Comparison of ENCODE assay signal across 8 cellular contexts in genomic region chr1:7679873-7680790, GRCh38.
DNase-seq lines count a peak whose midpoint lies in the region; ATAC-seq, FAIRE-seq and TF ChIP-seq lines count a peak whose summit lies in the region.

No MANE protein-coding gene starts in this region.

- peaks cover 12 to 26% (median 19%) of the 10 kb centered on the region in 3 donors for H3K27me3 Mint-ChIP-seq in CD14-positive monocyte (ENCODE audit: low read depth in 3 of 3)

- no peak for FAIRE-seq in kidney (lab: Jason Lieb, UNC)

- intact Hi-C loops in CD14-positive monocyte (cut with micrococcal nuclease), result no loop called here
- intact Hi-C loops in kidney (cut with DNase I), result no loop called here
- intact Hi-C loops in spleen (cut with DNase I; ENCODE audit: low total_unique reads), result no loop called here

- H3K27ac Mint-ChIP-seq in CD14-positive monocyte, result no peak overlapping the region

- WGBS in spleen, 5 donors, result 1 to 4% (median 2%) methylated on average over 17 to 81 of the region's 81 CpGs

- no peak for DNase-seq in CD14-positive monocyte (ENCODE audit: low spot score)
- peak; percentile 36 for DNase-seq in KG1 (lab: John Stamatoyannopoulos, UW)
- peak; percentile 73 for DNase-seq in WERI-Rb-1
- DNase-seq in central memory CD4-positive, alpha-beta T cell, result peak; percentile 43
- peak; percentile 82 for DNase-seq in kidney
- peak; percentile 86 for DNase-seq in spleen

- no peaks in the 10 kb centered on the region for H3K36me3 Mint-ChIP-seq in CD14-positive monocyte

- no peak for ATAC-seq in GM19351 (IDR thresholded peaks at IDR 0.05; ENCODE audit: unreplicated experiment)
- no peak for ATAC-seq in GM21367 (IDR thresholded peaks at IDR 0.05; ENCODE audit: unreplicated experiment)

- peak overlapping the region; percentile 58 for H3K4me3 ChIP-seq in WERI-Rb-1 (ENCODE audit: low read depth, low read length)
- H3K4me3 ChIP-seq in kidney (ENCODE audit: low read length in 2 of 2), result peak overlapping the region; percentile 28 to 61
- peak overlapping the region; percentile 61 to 81 (median 69) for H3K4me3 ChIP-seq in spleen

- H3K27me3 ChIP-seq in WERI-Rb-1 (ENCODE audit: insufficient read depth, low read depth, severe bottlenecking) (no peaks in the 10 kb centered on the region), spleen (replicated peaks in 1 of 7) (peaks cover 0 to 35% (median 7%) of the 10 kb centered on the region in 7 donors)

- H3K4me3 Mint-ChIP-seq in CD14-positive monocyte, result peak overlapping the region; percentile 82 to 89

- H3K27ac ChIP-seq in WERI-Rb-1 (peak overlapping the region; percentile 99), kidney (ENCODE audit: low read depth in 2 of 2, low read length in 2 of 2) (no peak overlapping the region), spleen (peak overlapping the region; percentile 47 to 87 (median 73))

- TF ChIP-seq POLR2A in spleen (IDR thresholded peaks at IDR 0.05), result peak in 1 of 3 donors; percentile 8

- H3K4me1 ChIP-seq in kidney (ENCODE audit: control insufficient read depth in 1 of 2, insufficient read depth in 1 of 2, low read depth in 1 of 2, low read length in 2 of 2), result no peaks in the 10 kb centered on the region
- H3K4me1 ChIP-seq in spleen, result peaks cover 5 to 30% (median 22%) of the 10 kb centered on the region in 6 donors

- H3K9me3 ChIP-seq in WERI-Rb-1 (ENCODE audit: severe bottlenecking) (no peaks in the 10 kb centered on the region), kidney (ENCODE audit: control insufficient read depth in 1 of 2, low read length in 2 of 2) (no peaks in the 10 kb centered on the region), spleen (no peaks in the 10 kb centered on the region)

- H3K36me3 ChIP-seq in WERI-Rb-1 (no peaks in the 10 kb centered on the region), kidney (ENCODE audit: control insufficient read depth in 1 of 2, insufficient read depth in 2 of 2, low read length in 2 of 2) (no peaks in the 10 kb centered on the region), spleen (no peaks in the 10 kb centered on the region)

- peaks cover 2% of the 10 kb centered on the region for H3K4me1 Mint-ChIP-seq in CD14-positive monocyte

- TF ChIP-seq CTCF in CD14-positive monocyte (IDR thresholded peaks at IDR 0.05) (no peak), WERI-Rb-1 (IDR thresholded peaks at IDR 0.05; ENCODE audit: low read depth, low read length) (no peak), kidney (IDR thresholded peaks at IDR 0.05; ENCODE audit: borderline replicate concordance, extremely low read depth, insufficient read depth) (no peak), spleen (IDR thresholded peaks at IDR 0.05 in 8 of 11, conservative IDR thresholded peaks at IDR 0.05 in 3 of 11) (no peak)

- peak overlapping the region in 1 of 2 donors; percentile 65 for H3K9ac ChIP-seq in kidney (ENCODE audit: low read length in 2 of 2)

- peaks cover 0 to 2% (median 0%) of the 10 kb centered on the region in 7 donors for H3K9me3 Mint-ChIP-seq in CD14-positive monocyte

Comparison
In these comparisons a context has a peak if more than half of its experiments do, and no peak if none do; other contexts are left out.
1. H3K27ac ChIP-seq: peak in WERI-Rb-1 (single experiment) and spleen (8 of 8); none in kidney (0 of 2).
2. Peak in every context shown above with its lines, with median percentiles within 50 percentile points of each other: H3K4me3 ChIP-seq.